ENCODE assay signal across 14 cellular contexts in genomic region chr2:27779417-27780055, GRCh38. TPM values are rescaled to one million over a fixed set of nuclear protein-coding genes. Genes with fewer than 3 reads are reported as not detected.
DNase-seq lines count a peak whose midpoint lies in the region; ATAC-seq and TF ChIP-seq lines count a peak whose summit lies in the region.
"Had no signal": no experiment of that assay in that cellular context is flagged by ENCODE, and none has a peak within 500 bp of the region (broad histone marks: within the 10 kb centered on the region; RNA-seq: fewer than 3 reads in every experiment).

No MANE protein-coding gene starts in this region.

- ATAC-seq in activated naive CD8-positive, alpha-beta T cell treated with anti-CD3 and anti-CD28 coated beads, Interleukin-2, amount 50 U/mL, for 24 hours, result no peak
- ATAC-seq in effector memory CD8-positive, alpha-beta T cell (replicated peaks), result no peak
- ATAC-seq: stimulated activated naive B cell treated with anti-CD40 and anti-IgM and Interleukin-4, amounts not matched to agents 10 μg/mL and 1 μg/mL and 100 μg/mL, for 72 hours had no signal

- no peak for TF ChIP-seq CTCF in suprapubic skin (IDR thresholded peaks at IDR 0.05)

- H3K4me3 ChIP-seq in muscle layer of duodenum (ENCODE audit: low read depth in 1 of 2, low read length in 2 of 2), result no peak overlapping the region
- H3K4me3 ChIP-seq in suprapubic skin, result no peak overlapping the region
- H3K4me3 ChIP-seq: SJCRH30 had no signal

- no peak for TF ChIP-seq EP300 in suprapubic skin (IDR thresholded peaks at IDR 0.05)

- H3K9me3 ChIP-seq in muscle layer of duodenum (ENCODE audit: control insufficient read depth in 1 of 2, low read length in 2 of 2) (no peaks in the 10 kb centered on the region), suprapubic skin (no peaks in the 10 kb centered on the region)
- H3K9me3 ChIP-seq: SJCRH30 had no signal

- H3K4me3 Mint-ChIP-seq in activated naive CD8-positive, alpha-beta T cell treated with anti-CD3 and anti-CD28 coated beads, Interleukin-2, amount 50 U/mL, for 24 hours, result no peak overlapping the region
- no peak overlapping the region for H3K4me3 Mint-ChIP-seq in effector memory CD8-positive, alpha-beta T cell
- H3K4me3 Mint-ChIP-seq: activated naive CD4-positive, alpha-beta T cell treated with anti-CD3 and anti-CD28 coated beads, Interleukin-2, amount 50 U/mL, for 24 hours; stimulated activated naive B cell treated with anti-CD40 and anti-IgM and Interleukin-4, amounts not matched to agents 10 μg/mL and 1 μg/mL and 100 μg/mL, for 72 hours had no signal

- H3K27me3 ChIP-seq in muscle layer of duodenum (ENCODE audit: low read depth, low read length), result no peaks in the 10 kb centered on the region
- no peaks in the 10 kb centered on the region for H3K27me3 ChIP-seq in suprapubic skin
- H3K27me3 ChIP-seq: SJCRH30 had no signal

- H3K4me1 ChIP-seq in muscle layer of duodenum (ENCODE audit: control insufficient read depth in 1 of 2, insufficient read depth in 2 of 2, low read length in 2 of 2) (no peaks in the 10 kb centered on the region), suprapubic skin (peaks cover 20% of the 10 kb centered on the region)
- H3K4me1 ChIP-seq: SJCRH30 had no signal

- peaks cover 29% of the 10 kb centered on the region for H3K4me1 Mint-ChIP-seq in activated naive CD8-positive, alpha-beta T cell treated with anti-CD3 and anti-CD28 coated beads, Interleukin-2, amount 50 U/mL, for 24 hours
- H3K4me1 Mint-ChIP-seq in effector memory CD8-positive, alpha-beta T cell (ENCODE audit: low read depth in 2 of 2), result peaks cover 12 to 32% of the 10 kb centered on the region in 2 donors

- H3K27me3 Mint-ChIP-seq in activated naive CD8-positive, alpha-beta T cell treated with anti-CD3 and anti-CD28 coated beads, Interleukin-2, amount 50 U/mL, for 24 hours, result no peaks in the 10 kb centered on the region
- no peaks in the 10 kb centered on the region for H3K27me3 Mint-ChIP-seq in effector memory CD8-positive, alpha-beta T cell
- H3K27me3 Mint-ChIP-seq: activated naive CD4-positive, alpha-beta T cell treated with anti-CD3 and anti-CD28 coated beads, Interleukin-2, amount 50 U/mL, for 24 hours; stimulated activated naive B cell treated with anti-CD40 and anti-IgM and Interleukin-4, amounts not matched to agents 10 μg/mL and 1 μg/mL and 100 μg/mL, for 72 hours had no signal

- peaks cover 41% of the 10 kb centered on the region for H3K36me3 Mint-ChIP-seq in activated naive CD8-positive, alpha-beta T cell treated with anti-CD3 and anti-CD28 coated beads, Interleukin-2, amount 50 U/mL, for 24 hours (ENCODE audit: low read depth)
- H3K36me3 Mint-ChIP-seq in effector memory CD8-positive, alpha-beta T cell (ENCODE audit: insufficient read depth), result peaks cover 29% of the 10 kb centered on the region

- 58% methylated on average over 5 of the region's 5 CpGs for WGBS in suprapubic skin

- H3K9me3 Mint-ChIP-seq in activated naive CD8-positive, alpha-beta T cell treated with anti-CD3 and anti-CD28 coated beads, Interleukin-2, amount 50 U/mL, for 24 hours, result no peaks in the 10 kb centered on the region
- H3K9me3 Mint-ChIP-seq in effector memory CD8-positive, alpha-beta T cell, result no peaks in the 10 kb centered on the region
- H3K9me3 Mint-ChIP-seq: activated naive CD4-positive, alpha-beta T cell treated with anti-CD3 and anti-CD28 coated beads, Interleukin-2, amount 50 U/mL, for 24 hours had no signal

- H3K27ac ChIP-seq in muscle layer of duodenum (ENCODE audit: low read length) (peak overlapping the region; percentile 74), suprapubic skin (peak overlapping the region; percentile 77)
- H3K27ac ChIP-seq: C4-2B, SJCRH30 had no signal

- peak overlapping the region; percentile 38 for H3K27ac Mint-ChIP-seq in activated naive CD8-positive, alpha-beta T cell treated with anti-CD3 and anti-CD28 coated beads, Interleukin-2, amount 50 U/mL, for 24 hours
- H3K27ac Mint-ChIP-seq in effector memory CD8-positive, alpha-beta T cell, result peak overlapping the region; percentile 46 to 85
- H3K27ac Mint-ChIP-seq: stimulated activated naive B cell treated with anti-CD40 and anti-IgM and Interleukin-4, amounts not matched to agents 10 μg/mL and 1 μg/mL and 100 μg/mL, for 72 hours had no signal

- H3K36me3 ChIP-seq in muscle layer of duodenum (ENCODE audit: control insufficient read depth in 1 of 2, insufficient read depth in 2 of 2, low read length in 2 of 2) (peaks cover 0 to 8% of the 10 kb centered on the region in 2 donors), suprapubic skin (peaks cover 9% of the 10 kb centered on the region)

- DNase-seq in activated naive CD8-positive, alpha-beta T cell treated with anti-CD3 and anti-CD28 coated beads, Interleukin-2, amount 50 U/mL, for 24 hours, result no peak
- DNase-seq in effector memory CD8-positive, alpha-beta T cell, result no peak
- DNase-seq in suprapubic skin (ENCODE audit: low spot score in 2 of 2) (no peak), glomerular visceral epithelial cell (ENCODE audit: extremely low spot score) (no peak), NCI-H2171 (lab: John Stamatoyannopoulos, UW) (no peak), NCI-H2081 (lab: John Stamatoyannopoulos, UW) (no peak), HT-29 (ENCODE audit: low spot score) (no peak)
- DNase-seq: GOT3; SJCRH30; stimulated activated CD4-positive, alpha-beta T cell treated with anti-CD3 and anti-CD28 coated beads, Interleukin-4, amount 100 ng/mL, for 24 hours; stimulated activated naive B cell treated with anti-CD40 and anti-IgM and Interleukin-4, amounts not matched to agents 10 μg/mL and 1 μg/mL and 100 μg/mL, for 72 hours had no signal

- TF ChIP-seq POLR2A in suprapubic skin (IDR thresholded peaks at IDR 0.05), result no peak

RNA-seq across cellular contexts. Expression of gene MRPL33, which starts 8.0 kb away (rescaled TPM):
- total RNA-seq in suprapubic skin, result 10 to 100 TPM; 30.7 to 82.2 (median 56.3) TPM
- 64.9 and 72.1 TPM in 2 replicates for total RNA-seq in HT-29 (2014; rRNA removed; shearing (Covaris generic))
